Comparison of ENCODE assay signal across 8 cellular contexts in genomic region chr4:53908661-53909078, GRCh38.
A peak's percentile ranks its signal among the peaks of the same experiment; 100 is the strongest.
DNase-seq lines count a peak whose midpoint lies in the region; ATAC-seq and FAIRE-seq lines count a peak whose summit lies in the region.
"Had no signal": no experiment of that assay in that cellular context is flagged by ENCODE, and none has a peak within 500 bp of the region (broad histone marks: within the 10 kb centered on the region; RNA-seq: fewer than 3 reads in every experiment).

No MANE protein-coding gene starts in this region.

- peaks cover 40% of the 10 kb centered on the region for H3K27me3 Mint-ChIP-seq in activated T-cell treated with anti-CD3 and anti-CD28 coated beads, Interleukin-2, amount 50 U/mL, for 4 hours (ENCODE audit: low read depth)

- no peak for ATAC-seq in activated T-cell treated with anti-CD3 and anti-CD28 coated beads, Interleukin-2, amount 50 U/mL, for 4 hours

- FAIRE-seq in G401.6 (lab: Jason Lieb, UNC) (peak; percentile 83), small intestine (lab: Jason Lieb, UNC) (peak; percentile 76)

- no peak overlapping the region for H3K27ac ChIP-seq in small intestine (ENCODE audit: low read depth in 1 of 2, low read length in 1 of 2)

- H3K4me3 Mint-ChIP-seq in activated T-cell treated with anti-CD3 and anti-CD28 coated beads, Interleukin-2, amount 50 U/mL, for 4 hours, result no peak overlapping the region

- H3K9me3 Mint-ChIP-seq in activated T-cell treated with anti-CD3 and anti-CD28 coated beads, Interleukin-2, amount 50 U/mL, for 4 hours, result no peaks in the 10 kb centered on the region
- H3K9me3 Mint-ChIP-seq: activated naive CD4-positive, alpha-beta T cell treated with anti-CD3 and anti-CD28 coated beads, Interleukin-2, amount 50 U/mL, for 72 hours had no signal

- no peaks in the 10 kb centered on the region for H3K27me3 ChIP-seq in small intestine (ENCODE audit: control insufficient read depth in 2 of 2, insufficient read depth in 2 of 2, low read length in 2 of 2)

- no peaks in the 10 kb centered on the region for H3K36me3 ChIP-seq in small intestine (ENCODE audit: control insufficient read depth in 2 of 2, insufficient read depth in 2 of 2, low read length in 2 of 2)

- 3 to 4% (median 4%) methylated on average over 8 of the region's 8 CpGs for WGBS in small intestine, 3 donors

- peaks cover 0 to 5% of the 10 kb centered on the region in 2 donors for H3K4me1 ChIP-seq in small intestine (ENCODE audit: control insufficient read depth in 2 of 2, insufficient read depth in 1 of 2, low read depth in 1 of 2, low read length in 1 of 2)

- peak; percentile 23 for DNase-seq in HK-2 (ENCODE audit: unreplicated experiment)
- DNase-seq in NOMO-1 (lab: John Stamatoyannopoulos, UW; ENCODE audit: unreplicated experiment in 2 of 2), result peak; percentile 77 to 95
- peak; percentile 55 for DNase-seq in brain pericyte (ENCODE audit: low read depth, low spot score)
- DNase-seq in iris pigment epithelial cell (ENCODE audit: low read depth), result peak; percentile 96
- peak; percentile 82 for DNase-seq in small intestine
- no peak for DNase-seq in activated T-cell treated with anti-CD3 and anti-CD28 coated beads, Interleukin-2, amount 50 U/mL, for 4 hours

- no peaks in the 10 kb centered on the region for H3K9me3 ChIP-seq in small intestine (ENCODE audit: control insufficient read depth, low read depth)

- H3K4me3 ChIP-seq in small intestine (ENCODE audit: low read depth in 1 of 2, low read length in 2 of 2), result no peak overlapping the region

- H3K36me3 Mint-ChIP-seq in activated T-cell treated with anti-CD3 and anti-CD28 coated beads, Interleukin-2, amount 50 U/mL, for 4 hours (ENCODE audit: insufficient read depth), result no peaks in the 10 kb centered on the region
- H3K36me3 Mint-ChIP-seq: activated naive CD4-positive, alpha-beta T cell treated with anti-CD3 and anti-CD28 coated beads, Interleukin-2, amount 50 U/mL, for 72 hours had no signal

- peaks cover 13% of the 10 kb centered on the region for H3K4me1 Mint-ChIP-seq in activated T-cell treated with anti-CD3 and anti-CD28 coated beads, Interleukin-2, amount 50 U/mL, for 4 hours (ENCODE audit: low read depth)
